ENCODE assay signal across 1 cellular context in genomic region chr12:990649-991349, GRCh38.
TF ChIP-seq lines count a peak whose summit lies in the region.

TSS of gene ERC1 (plus strand) at chr12:991223. CDS start at chr12:1027904, 36,681 bp downstream.

TF ChIP-seq in HEK293, 187 proteins besides CTCF, POLR2A, EP300 and RAD21 (continued from another document):
- TF ChIP-seq, protein P1, sequence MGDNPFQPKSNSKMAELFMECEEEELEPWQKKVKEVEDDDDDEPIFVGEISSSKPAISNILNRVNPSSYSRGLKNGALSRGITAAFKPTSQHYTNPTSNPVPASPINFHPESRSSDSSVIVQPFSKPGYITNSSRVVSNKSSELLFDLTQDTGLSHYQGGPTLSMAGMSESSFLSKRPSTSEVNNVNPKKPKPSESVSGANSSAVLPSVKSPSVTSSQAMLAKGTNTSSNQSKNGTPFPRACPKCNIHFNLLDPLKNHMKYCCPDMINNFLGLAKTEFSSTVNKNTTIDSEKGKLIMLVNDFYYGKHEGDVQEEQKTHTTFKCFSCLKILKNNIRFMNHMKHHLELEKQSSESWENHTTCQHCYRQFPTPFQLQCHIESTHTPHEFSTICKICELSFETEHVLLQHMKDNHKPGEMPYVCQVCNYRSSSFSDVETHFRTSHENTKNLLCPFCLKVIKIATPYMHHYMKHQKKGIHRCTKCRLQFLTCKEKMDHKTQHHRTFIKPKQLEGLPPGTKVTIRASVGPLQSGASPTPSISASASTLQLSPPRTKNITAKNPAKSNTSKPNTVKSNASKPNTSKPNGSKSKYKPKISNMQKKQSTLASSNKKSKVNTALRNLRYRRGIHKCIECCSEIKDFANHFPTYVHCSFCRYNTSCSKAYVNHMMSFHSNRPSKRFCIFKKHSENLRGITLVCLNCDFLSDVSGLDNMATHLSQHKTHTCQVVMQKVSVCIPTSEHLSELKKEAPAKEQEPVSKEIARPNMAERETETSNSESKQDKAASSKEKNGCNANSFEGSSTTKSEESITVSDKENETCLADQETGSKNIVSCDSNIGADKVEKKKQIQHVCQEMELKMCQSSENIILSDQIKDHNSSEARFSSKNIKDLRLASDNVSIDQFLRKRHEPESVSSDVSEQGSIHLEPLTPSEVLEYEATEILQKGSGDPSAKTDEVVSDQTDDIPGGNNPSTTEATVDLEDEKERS (tag by site-specific recombination; IDR thresholded peaks at IDR 0.05) = peak; percentile 89
- TF ChIP-seq ZNF138 (tag by site-specific recombination; IDR thresholded peaks at IDR 0.05; ENCODE audit: borderline replicate concordance) = no peak
- TF ChIP-seq ZNF335 (tag by site-specific recombination; conservative IDR thresholded peaks at IDR 0.05) = peak; percentile 98
- TF ChIP-seq ZNF600 (tag by site-specific recombination; IDR thresholded peaks at IDR 0.05) = peak; percentile 91
- TF ChIP-seq ATF2 (tag by site-specific recombination; IDR thresholded peaks at IDR 0.05; ENCODE audit: low read depth) = no peak
- no peak for TF ChIP-seq ZNF248 (tag by site-specific recombination; IDR thresholded peaks at IDR 0.05)
- TF ChIP-seq ZNF404 (tag by site-specific recombination; IDR thresholded peaks at IDR 0.05) = no peak
- TF ChIP-seq ZFP69B (tag by site-specific recombination; IDR thresholded peaks at IDR 0.05) = peak; percentile 77
- TF ChIP-seq ZNF645 (tag by site-specific recombination; IDR thresholded peaks at IDR 0.05) = peak; percentile 87
- TF ChIP-seq ZNF658 (tag by site-specific recombination; IDR thresholded peaks at IDR 0.05) = peak; percentile 84
- TF ChIP-seq ZNF514 (tag by site-specific recombination; IDR thresholded peaks at IDR 0.05) = no peak
- peak; percentile 80 for TF ChIP-seq ZNF394 (tag by site-specific recombination; IDR thresholded peaks at IDR 0.05; ENCODE audit: borderline replicate concordance)
- TF ChIP-seq ZNF266 (tag by site-specific recombination; IDR thresholded peaks at IDR 0.05; ENCODE audit: low read depth) = 0 out of 2 replicates have a peak, but pooled peaks have one; percentile 64
- TF ChIP-seq ZNF623 (tag by site-specific recombination; IDR thresholded peaks at IDR 0.05) = no peak
- TF ChIP-seq, protein P2, sequence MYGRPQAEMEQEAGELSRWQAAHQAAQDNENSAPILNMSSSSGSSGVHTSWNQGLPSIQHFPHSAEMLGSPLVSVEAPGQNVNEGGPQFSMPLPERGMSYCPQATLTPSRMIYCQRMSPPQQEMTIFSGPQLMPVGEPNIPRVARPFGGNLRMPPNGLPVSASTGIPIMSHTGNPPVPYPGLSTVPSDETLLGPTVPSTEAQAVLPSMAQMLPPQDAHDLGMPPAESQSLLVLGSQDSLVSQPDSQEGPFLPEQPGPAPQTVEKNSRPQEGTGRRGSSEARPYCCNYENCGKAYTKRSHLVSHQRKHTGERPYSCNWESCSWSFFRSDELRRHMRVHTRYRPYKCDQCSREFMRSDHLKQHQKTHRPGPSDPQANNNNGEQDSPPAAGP (tag by site-specific recombination; IDR thresholded peaks at IDR 0.05) = peak; percentile 97
- TF ChIP-seq TRIM28 (IDR thresholded peaks at IDR 0.05; ENCODE audit: borderline replicate concordance, low read length) = no peak
- TF ChIP-seq GLIS1 (tag by site-specific recombination; IDR thresholded peaks at IDR 0.05) = peak; percentile 76
- TF ChIP-seq HOXA7 (CRISPR knock-in tag; IDR thresholded peaks at IDR 0.05; ENCODE audit: borderline replicate concordance) = no peak
- peak; percentile 93 for TF ChIP-seq SP7 (tag by site-specific recombination; IDR thresholded peaks at IDR 0.05)
- peak; percentile 93 for TF ChIP-seq ZIC2 (tag by site-specific recombination; IDR thresholded peaks at IDR 0.05)
- peak; percentile 83 for TF ChIP-seq WT1 (tag by site-specific recombination; IDR thresholded peaks at IDR 0.05)
- no peak for TF ChIP-seq EGR2 (tag by site-specific recombination; IDR thresholded peaks at IDR 0.05; ENCODE audit: low read depth)
- 0 out of 2 replicates have a peak, but pooled peaks have one; percentile 11 for TF ChIP-seq ZNF18 (tag by site-specific recombination; IDR thresholded peaks at IDR 0.05)
- no peak for TF ChIP-seq ZNF433 (tag by site-specific recombination; IDR thresholded peaks at IDR 0.05; ENCODE audit: low read depth)
- TF ChIP-seq PBX3 (CRISPR knock-in tag; IDR thresholded peaks at IDR 0.05) = 0 out of 2 replicates have a peak, but pooled peaks have one; percentile 7
- peak; percentile 24; the same call in 1 of the 2 replicates for TF ChIP-seq ZNF558 (tag by site-specific recombination; IDR thresholded peaks at IDR 0.05)
- no peak for TF ChIP-seq ZNF530 (tag by site-specific recombination; IDR thresholded peaks at IDR 0.05; ENCODE audit: low read depth)
- no peak for TF ChIP-seq ZNF175 (tag by site-specific recombination; IDR thresholded peaks at IDR 0.05)
- TF ChIP-seq ZNF174 (tag by site-specific recombination; IDR thresholded peaks at IDR 0.05) = no peak
- peak; percentile 98 for TF ChIP-seq ZBTB17 (tag by site-specific recombination; IDR thresholded peaks at IDR 0.05)
- no peak for TF ChIP-seq ZNF791 (tag by site-specific recombination; IDR thresholded peaks at IDR 0.05)
- peak; percentile 44; the same call in 1 of the 2 replicates for TF ChIP-seq MZF1 (tag by site-specific recombination; IDR thresholded peaks at IDR 0.05; ENCODE audit: borderline replicate concordance)
- TF ChIP-seq ZNF596 (tag by site-specific recombination; IDR thresholded peaks at IDR 0.05) = no peak
- 0 out of 2 replicates have a peak, but pooled peaks have one; percentile 25 for TF ChIP-seq ZNF624 (tag by site-specific recombination; IDR thresholded peaks at IDR 0.05)
- peak; percentile 35; the same call in 1 of the 2 replicates for TF ChIP-seq OSR2 (tag by site-specific recombination; IDR thresholded peaks at IDR 0.05)
- peak; percentile 3; the same call in 1 of the 2 replicates for TF ChIP-seq ZNF654 (tag by site-specific recombination; IDR thresholded peaks at IDR 0.05; ENCODE audit: low read depth)
- no peak for TF ChIP-seq ZNF426 (tag by site-specific recombination; IDR thresholded peaks at IDR 0.05)
- TF ChIP-seq ZNF169 (tag by site-specific recombination; IDR thresholded peaks at IDR 0.05) = 0 out of 2 replicates have a peak, but pooled peaks have one; percentile 48
- no peak for TF ChIP-seq ZNF571 (tag by site-specific recombination; IDR thresholded peaks at IDR 0.05)
- peak; percentile 91 for TF ChIP-seq ZNF610 (tag by site-specific recombination; IDR thresholded peaks at IDR 0.05; ENCODE audit: borderline replicate concordance)
- no peak for TF ChIP-seq ZNF132 (tag by site-specific recombination; IDR thresholded peaks at IDR 0.05; ENCODE audit: borderline replicate concordance)
- TF ChIP-seq ZBTB7A (tag by site-specific recombination; IDR thresholded peaks at IDR 0.05; ENCODE audit: low read depth) = peak; percentile 97
- TF ChIP-seq YY1 (tag by site-specific recombination; IDR thresholded peaks at IDR 0.05) = peak; percentile 72; the same call in 1 of the 2 replicates
- peak; percentile 52; the same call in 1 of the 2 replicates for TF ChIP-seq YY2 (tag by site-specific recombination; IDR thresholded peaks at IDR 0.05)
- TF ChIP-seq ZNF311 (tag by site-specific recombination; IDR thresholded peaks at IDR 0.05; ENCODE audit: borderline replicate concordance) = no peak
- peak; percentile 94 for TF ChIP-seq REPIN1 (tag by site-specific recombination; IDR thresholded peaks at IDR 0.05; ENCODE audit: low read depth)
- no peak for TF ChIP-seq ZNF670 (tag by site-specific recombination; IDR thresholded peaks at IDR 0.05; ENCODE audit: low read depth)
- peak; percentile 82; the same call in 1 of the 2 replicates for TF ChIP-seq BCL11A (tag by site-specific recombination; IDR thresholded peaks at IDR 0.05; ENCODE audit: low read depth)
- no peak for TF ChIP-seq ZNF112 (tag by site-specific recombination; IDR thresholded peaks at IDR 0.05)
- no peak for TF ChIP-seq ZNF19 (tag by site-specific recombination; IDR thresholded peaks at IDR 0.05; ENCODE audit: low read depth)
- TF ChIP-seq ZNF114 (tag by site-specific recombination; IDR thresholded peaks at IDR 0.05) = no peak
- 0 out of 2 replicates have a peak, but pooled peaks have one; percentile 19 for TF ChIP-seq ZNF664 (tag by site-specific recombination; IDR thresholded peaks at IDR 0.05)
- TF ChIP-seq ZSCAN5A (tag by site-specific recombination; IDR thresholded peaks at IDR 0.05) = peak; percentile 77; the same call in 1 of the 2 replicates
- TF ChIP-seq ZNF302 (tag by site-specific recombination; IDR thresholded peaks at IDR 0.05; ENCODE audit: low read depth) = no peak
